Comparison of ENCODE assay signal across 27 cellular contexts in the genomic region with DNA sequence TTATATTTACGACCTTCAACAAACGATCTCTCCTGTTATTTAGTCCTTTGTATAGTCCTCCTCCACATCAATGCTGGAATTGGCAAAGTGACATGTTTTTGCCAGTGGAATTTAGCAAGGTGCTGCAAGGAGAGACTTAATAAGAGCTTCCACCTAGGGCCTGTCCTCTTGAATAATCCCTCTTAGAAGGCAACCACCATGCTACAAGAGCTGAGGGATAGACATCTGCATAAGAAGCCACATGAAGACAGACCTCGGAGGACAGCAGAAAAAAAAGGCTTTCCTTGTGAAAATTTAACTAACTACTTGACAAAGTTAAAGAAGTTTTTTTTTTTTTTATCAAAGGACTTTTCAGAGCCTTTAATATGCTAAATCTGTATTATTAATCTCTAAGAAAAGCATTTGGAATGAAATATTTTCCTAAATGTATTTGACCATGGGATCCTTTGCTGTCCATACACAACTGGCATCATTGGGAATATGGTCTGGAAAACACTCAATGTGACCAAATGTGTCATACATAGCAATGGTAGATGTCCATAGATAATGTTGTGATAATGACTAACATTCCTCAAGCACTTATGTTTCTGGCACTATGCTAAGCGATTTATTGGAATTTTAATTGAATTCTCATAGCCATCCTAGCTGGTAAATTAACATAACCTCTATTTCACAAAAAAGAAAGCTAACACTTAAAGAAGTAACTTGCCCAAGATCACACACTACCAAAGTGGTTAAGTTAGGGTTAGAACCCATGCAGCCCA. TPM values are rescaled to one million over a fixed set of nuclear protein-coding genes. Genes with fewer than 3 reads are reported as not detected.
DNase-seq lines count a peak whose midpoint lies in the region; ATAC-seq lines count a peak whose summit lies in the region.
"Had no signal": no experiment of that assay in that cellular context is flagged by ENCODE, and none has a peak within 500 bp of the region (broad histone marks: within the 10 kb centered on the region; RNA-seq: fewer than 3 reads in every experiment).

No MANE protein-coding gene starts in this region.

- peaks cover 56% of the 10 kb centered on the region for H3K4me1 Mint-ChIP-seq in activated T-helper 2 cell treated with anti-CD3 and anti-CD28 coated beads, Interferon-gamma antibody, Interleukin-2, Interleukin-4, amounts not matched to agents 10 μg/mL and 5 μg/mL and 100 μg/mL, durations not matched to agents 14 hours and 24 hours and 36 hours (ENCODE audit: low read depth)
- H3K4me1 Mint-ChIP-seq in naive thymus-derived CD4-positive, alpha-beta T cell: peaks cover 10 to 47% (median 20%) of the 10 kb centered on the region in 7 donors
- H3K4me1 Mint-ChIP-seq: mesothelial cell of epicardium had no signal

- H3K27me3 ChIP-seq in naive thymus-derived CD4-positive, alpha-beta T cell (ENCODE audit: control insufficient read depth in 2 of 2, insufficient read depth in 2 of 2, low read length in 2 of 2): no peaks in the 10 kb centered on the region
- H3K27me3 ChIP-seq in H7 (ENCODE audit: control insufficient read depth, insufficient read depth, low read length): no peaks in the 10 kb centered on the region
- H3K27me3 ChIP-seq: heart left ventricle, pancreas, right lobe of liver, tibial nerve had no signal

- no peak overlapping the region for H3K27ac ChIP-seq in naive thymus-derived CD4-positive, alpha-beta T cell (ENCODE audit: low read depth, low read length)
- H3K27ac ChIP-seq: heart left ventricle, pancreas, right lobe of liver, VCaP had no signal

- DNase-seq in DMS 273 (lab: John Stamatoyannopoulos, UW; ENCODE audit: unreplicated experiment) (peak; percentile 64), EL (peak; percentile 67), HS-5 (ENCODE audit: low read depth) (peak; percentile 48), H7 (no peak)
- DNase-seq in activated T-helper 2 cell treated with anti-CD3 and anti-CD28 coated beads, Interferon-gamma antibody, Interleukin-2, Interleukin-4, amounts not matched to agents 10 μg/mL and 5 μg/mL and 100 μg/mL, durations not matched to agents 14 hours and 24 hours and 36 hours (ENCODE audit: low spot score): no peak
- no peak for DNase-seq in naive thymus-derived CD4-positive, alpha-beta T cell
- DNase-seq: activated CD4-positive, alpha-beta T cell treated with anti-CD3 and anti-CD28 coated beads, Interleukin-2, amount 50 U/mL, for 48 hours; activated naive CD4-positive, alpha-beta T cell treated with anti-CD3 and anti-CD28 coated beads for 36 hours; activated T-cell treated with anti-CD3 and anti-CD28 coated beads, Interleukin-2, amount 50 U/mL, for 24 hours; amygdala; CD4-positive, alpha-beta T cell; H9; heart left ventricle; NCI-H1048; NCI-H187 treated with DMSO at 0.1 percent for 48 hours; NCI-H226; pancreas; right lobe of liver; SIG-M5; stimulated activated naive CD8-positive, alpha-beta T cell treated with anti-CD3 and anti-CD28 coated beads, Interleukin-15, amount 100 ng/mL, for 72 hours; T-cell had no signal

- H3K9me3 Mint-ChIP-seq in activated T-helper 2 cell treated with anti-CD3 and anti-CD28 coated beads, Interferon-gamma antibody, Interleukin-2, Interleukin-4, amounts not matched to agents 10 μg/mL and 5 μg/mL and 100 μg/mL, durations not matched to agents 14 hours and 24 hours and 36 hours: no peaks in the 10 kb centered on the region
- no peaks in the 10 kb centered on the region for H3K9me3 Mint-ChIP-seq in naive thymus-derived CD4-positive, alpha-beta T cell
- H3K9me3 Mint-ChIP-seq: activated naive CD4-positive, alpha-beta T cell treated with anti-CD3 and anti-CD28 coated beads for 36 hours; activated T-cell treated with anti-CD3 and anti-CD28 coated beads, Interleukin-2, amount 50 U/mL, for 24 hours; CD4-positive, alpha-beta T cell; dendritic cell treated with granulocyte-macrophage colony-stimulating factor and Interleukin-4, amounts not matched to agents 40 ng/mL and 50 ng/mL, for 4 days; H9; mesothelial cell of epicardium; natural killer cell treated with Interleukin-12 subunit alpha and Interleukin-12 subunit beta and Interleukin-15 and Interleukin-18, amount 100 ng/mL, for 72 hours; stimulated activated naive CD8-positive, alpha-beta T cell treated with anti-CD3 and anti-CD28 coated beads, Interleukin-15, amount 100 ng/mL, for 72 hours; T-cell had no signal

- no peak overlapping the region for H3K4me3 ChIP-seq in naive thymus-derived CD4-positive, alpha-beta T cell (ENCODE audit: low read length)
- H3K4me3 ChIP-seq in H7 (ENCODE audit: insufficient read depth, low read depth, low read length): no peak overlapping the region
- H3K4me3 ChIP-seq: heart left ventricle, pancreas, right lobe of liver, tibial nerve had no signal

- no peak for ATAC-seq in GM19328 (IDR thresholded peaks at IDR 0.05; ENCODE audit: unreplicated experiment)
- no peak for ATAC-seq in naive thymus-derived CD4-positive, alpha-beta T cell
- ATAC-seq: heart left ventricle; natural killer cell treated with Interleukin-12 subunit alpha and Interleukin-12 subunit beta and Interleukin-15 and Interleukin-18, amount 100 ng/mL, for 72 hours; pancreas; right lobe of liver; stimulated activated naive CD8-positive, alpha-beta T cell treated with anti-CD3 and anti-CD28 coated beads, Interleukin-15, amount 100 ng/mL, for 72 hours; T-cell had no signal

- peaks cover 24% of the 10 kb centered on the region for H3K36me3 Mint-ChIP-seq in activated T-helper 2 cell treated with anti-CD3 and anti-CD28 coated beads, Interferon-gamma antibody, Interleukin-2, Interleukin-4, amounts not matched to agents 10 μg/mL and 5 μg/mL and 100 μg/mL, durations not matched to agents 14 hours and 24 hours and 36 hours (ENCODE audit: low read depth)
- peaks cover 0 to 5% (median 0%) of the 10 kb centered on the region in 5 donors for H3K36me3 Mint-ChIP-seq in naive thymus-derived CD4-positive, alpha-beta T cell
- H3K36me3 Mint-ChIP-seq: mesothelial cell of epicardium; natural killer cell treated with Interleukin-12 subunit alpha and Interleukin-12 subunit beta and Interleukin-15 and Interleukin-18, amount 100 ng/mL, for 72 hours had no signal

- POLR2A ChIA-PET in naive thymus-derived CD4-positive, alpha-beta T cell (lab: Charles Lee): interaction anchor here (1.6 kb wide), 1 partner anchor 10 kb away, joined by 5 read pairs; no protein-coding TSS in a partner anchor

- H3K27me3 Mint-ChIP-seq in activated T-helper 2 cell treated with anti-CD3 and anti-CD28 coated beads, Interferon-gamma antibody, Interleukin-2, Interleukin-4, amounts not matched to agents 10 μg/mL and 5 μg/mL and 100 μg/mL, durations not matched to agents 14 hours and 24 hours and 36 hours (ENCODE audit: low read depth): no peaks in the 10 kb centered on the region
- no peaks in the 10 kb centered on the region for H3K27me3 Mint-ChIP-seq in naive thymus-derived CD4-positive, alpha-beta T cell
- H3K27me3 Mint-ChIP-seq: activated T-cell treated with anti-CD3 and anti-CD28 coated beads, Interleukin-2, amount 50 U/mL, for 24 hours; CD4-positive, alpha-beta T cell; dendritic cell treated with granulocyte-macrophage colony-stimulating factor and Interleukin-4, amounts not matched to agents 40 ng/mL and 50 ng/mL, for 4 days; natural killer cell treated with Interleukin-12 subunit alpha and Interleukin-12 subunit beta and Interleukin-15 and Interleukin-18, amount 100 ng/mL, for 72 hours; stimulated activated naive CD8-positive, alpha-beta T cell treated with anti-CD3 and anti-CD28 coated beads, Interleukin-15, amount 100 ng/mL, for 72 hours; T-cell had no signal

- CTCF ChIA-PET in naive thymus-derived CD4-positive, alpha-beta T cell (lab: Charles Lee): interaction anchor here (0.6 kb wide), 1 partner anchor 25 kb away, joined by 3 read pairs; no protein-coding TSS in a partner anchor

- no peaks in the 10 kb centered on the region for H3K4me1 ChIP-seq in naive thymus-derived CD4-positive, alpha-beta T cell (ENCODE audit: control insufficient read depth in 2 of 2, insufficient read depth in 2 of 2, low read length in 2 of 2)
- H3K4me1 ChIP-seq: pancreas had no signal

- intact Hi-C loops in activated T-helper 2 cell treated with anti-CD3 and anti-CD28 coated beads, Interferon-gamma antibody, Interleukin-2, Interleukin-4, amounts not matched to agents 10 μg/mL and 5 μg/mL and 100 μg/mL, durations not matched to agents 14 hours and 24 hours and 36 hours (cut with micrococcal nuclease): loop anchor here (1.0 kb wide), 2 partner anchors 7 to 14 kb away; a partner anchor contains a TSS
- intact Hi-C loops in naive thymus-derived CD4-positive, alpha-beta T cell (cut with micrococcal nuclease): no loop called here

- H3K27ac Mint-ChIP-seq in activated T-helper 2 cell treated with anti-CD3 and anti-CD28 coated beads, Interferon-gamma antibody, Interleukin-2, Interleukin-4, amounts not matched to agents 10 μg/mL and 5 μg/mL and 100 μg/mL, durations not matched to agents 14 hours and 24 hours and 36 hours: peak overlapping the region; percentile 58
- H3K27ac Mint-ChIP-seq in naive thymus-derived CD4-positive, alpha-beta T cell: no peak overlapping the region
- H3K27ac Mint-ChIP-seq: activated naive CD4-positive, alpha-beta T cell treated with anti-CD3 and anti-CD28 coated beads for 36 hours; activated T-cell treated with anti-CD3 and anti-CD28 coated beads, Interleukin-2, amount 50 U/mL, for 24 hours; CD4-positive, alpha-beta T cell; dendritic cell treated with granulocyte-macrophage colony-stimulating factor and Interleukin-4, amounts not matched to agents 40 ng/mL and 50 ng/mL, for 4 days; mesothelial cell of epicardium; natural killer cell treated with Interleukin-12 subunit alpha and Interleukin-12 subunit beta and Interleukin-15 and Interleukin-18, amount 100 ng/mL, for 72 hours; stimulated activated naive CD8-positive, alpha-beta T cell treated with anti-CD3 and anti-CD28 coated beads, Interleukin-15, amount 100 ng/mL, for 72 hours; T-cell had no signal

- no peaks in the 10 kb centered on the region for H3K9me3 ChIP-seq in naive thymus-derived CD4-positive, alpha-beta T cell (ENCODE audit: control insufficient read depth in 2 of 3, low read length in 3 of 3)
- H3K9me3 ChIP-seq: heart left ventricle, pancreas, right lobe of liver, tibial nerve had no signal

- no peaks in the 10 kb centered on the region for H3K36me3 ChIP-seq in naive thymus-derived CD4-positive, alpha-beta T cell (ENCODE audit: control insufficient read depth in 2 of 3, insufficient read depth in 3 of 3, low read length in 3 of 3)
- H3K36me3 ChIP-seq in H7 (replicated peaks; ENCODE audit: control insufficient read depth, insufficient read depth, low read length): no peaks in the 10 kb centered on the region
- H3K36me3 ChIP-seq: heart left ventricle, pancreas, right lobe of liver, tibial nerve had no signal

- H3K4me3 Mint-ChIP-seq in activated T-helper 2 cell treated with anti-CD3 and anti-CD28 coated beads, Interferon-gamma antibody, Interleukin-2, Interleukin-4, amounts not matched to agents 10 μg/mL and 5 μg/mL and 100 μg/mL, durations not matched to agents 14 hours and 24 hours and 36 hours (ENCODE audit: low read depth): no peak overlapping the region
- H3K4me3 Mint-ChIP-seq in naive thymus-derived CD4-positive, alpha-beta T cell: peak overlapping the region in 1 of 10 donors; percentile 63
- H3K4me3 Mint-ChIP-seq: activated naive CD4-positive, alpha-beta T cell treated with anti-CD3 and anti-CD28 coated beads for 36 hours; activated T-cell treated with anti-CD3 and anti-CD28 coated beads, Interleukin-2, amount 50 U/mL, for 24 hours; CD4-positive, alpha-beta T cell; dendritic cell treated with granulocyte-macrophage colony-stimulating factor and Interleukin-4, amounts not matched to agents 40 ng/mL and 50 ng/mL, for 4 days; mesothelial cell of epicardium; natural killer cell treated with Interleukin-12 subunit alpha and Interleukin-12 subunit beta and Interleukin-15 and Interleukin-18, amount 100 ng/mL, for 72 hours; T-cell had no signal

RNA-seq across cellular contexts. Expression of a gene that starts 13.2 kb away (rescaled TPM):
- total RNA-seq in activated T-helper 2 cell treated with anti-CD3 and anti-CD28 coated beads, Interferon-gamma antibody, Interleukin-2, Interleukin-4, amounts not matched to agents 10 μg/mL and 5 μg/mL and 100 μg/mL, durations not matched to agents 14 hours and 24 hours and 36 hours: 49.9 and 55.1 TPM in 2 replicates
- 10 to 100 TPM; 14.2 to 67.0 (median 18.3) TPM for total RNA-seq in naive thymus-derived CD4-positive, alpha-beta T cell
- polyA plus RNA-seq in naive thymus-derived CD4-positive, alpha-beta T cell: 10 to 100 TPM in 1 of 2 donors, 1 to 10 TPM in 1; 9.0 to 14.9 TPM
- total RNA-seq in H7 (2014; rRNA removed; shearing (Covaris generic)): 62.9 and 91.6 TPM in 2 replicates

Comparison
In these comparisons a context has a peak if more than half of its experiments do, and no peak if none do; other contexts are left out.
1. DNase-seq: peak in DMS 273 (single experiment), EL (single experiment) and HS-5 (single experiment); none in activated T-helper 2 cell treated with anti-CD3 and anti-CD28 coated beads, Interferon-gamma antibody, Interleukin-2, Interleukin-4, amounts not matched to agents 10 μg/mL and 5 μg/mL and 100 μg/mL, durations not matched to agents 14 hours and 24 hours and 36 hours (single experiment), naive thymus-derived CD4-positive, alpha-beta T cell (0 of 9) and H7 (single experiment).